In genomic region chr14:46325157-46325556, GRCh38 we compare ENCODE assay signal across 1 cellular context.
TF ChIP-seq lines count a peak whose summit lies in the region.

No MANE protein-coding gene starts in this region.

TF ChIP-seq in HepG2, 621 proteins besides CTCF, POLR2A, EP300 and RAD21 (continued from another document):
- TF ChIP-seq ZBTB39 (CRISPR knock-in tag; IDR thresholded peaks at IDR 0.05) = no peak
- TF ChIP-seq SIX1 (CRISPR knock-in tag; IDR thresholded peaks at IDR 0.05; ENCODE audit: borderline replicate concordance) = no peak
- TF ChIP-seq RXRA (CRISPR knock-in tag; IDR thresholded peaks at IDR 0.05) = no peak
